In the genomic region with DNA sequence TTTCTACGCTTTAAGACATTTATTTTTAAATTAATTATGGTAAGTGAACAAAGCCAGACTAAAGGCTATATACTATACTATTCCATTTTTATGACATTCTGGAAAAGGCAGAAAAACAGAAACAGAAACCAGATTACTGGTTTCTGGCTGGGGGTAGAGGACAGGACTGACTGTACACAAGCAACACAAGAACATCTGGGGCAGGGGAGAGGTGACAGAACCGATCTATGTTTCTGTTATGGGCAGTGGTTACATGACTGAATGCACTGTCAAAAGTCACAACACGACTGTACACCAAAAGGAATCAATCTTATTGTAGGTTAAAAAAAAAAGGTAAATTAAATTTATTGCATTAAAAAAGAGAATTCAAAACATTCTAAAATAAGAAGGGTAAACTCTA, we compare ENCODE assay signal across 12 cellular contexts.
DNase-seq lines count a peak whose midpoint lies in the region; ATAC-seq and TF ChIP-seq lines count a peak whose summit lies in the region.
"Had no signal": no experiment of that assay in that cellular context is flagged by ENCODE, and none has a peak within 500 bp of the region (broad histone marks: within the 10 kb centered on the region; RNA-seq: fewer than 3 reads in every experiment).

No MANE protein-coding gene starts in this region.

- H3F3A ChIP-seq in neural progenitor cell (ENCODE audit: low read depth) = no peaks in the 10 kb centered on the region

- ATAC-seq in DND-41 (ENCODE audit: insufficient read depth, low read depth) = peak; percentile 72
- peak; percentile 93 for ATAC-seq in GM19023 (IDR thresholded peaks at IDR 0.05; ENCODE audit: unreplicated experiment)
- ATAC-seq in HG02884 (IDR thresholded peaks at IDR 0.05; ENCODE audit: unreplicated experiment) = peak; percentile 93

- H3K9ac ChIP-seq in DND-41 (ENCODE audit: low read depth, low read length) = no peak overlapping the region
- no peak overlapping the region for H3K9ac ChIP-seq in neural progenitor cell

- H3K4me3 ChIP-seq in DND-41 (ENCODE audit: low read depth in 1 of 2, low read length in 2 of 2) = no peak overlapping the region
- H3K4me3 ChIP-seq in neural progenitor cell = no peak overlapping the region
- H3K4me3 ChIP-seq: SJSA1 had no signal

- H3K4me2 ChIP-seq in DND-41 (ENCODE audit: insufficient read depth, low read length) = no peak overlapping the region
- no peak overlapping the region for H3K4me2 ChIP-seq in neural progenitor cell

- peak overlapping the region; percentile 67 for H3K27ac Mint-ChIP-seq in T-helper 2 cell treated with Interferon-gamma antibody and Interleukin-4, amounts not matched to agents 5 μg/mL and 100 μg/mL, for 36 hours
- H3K27ac Mint-ChIP-seq in osteocyte (ENCODE audit: unreplicated experiment) = no peak overlapping the region
- H3K27ac Mint-ChIP-seq in neural progenitor cell = no peak overlapping the region
- H3K27ac Mint-ChIP-seq: nephron progenitor cell had no signal

- no peaks in the 10 kb centered on the region for H3K9me3 Mint-ChIP-seq in T-helper 2 cell treated with Interferon-gamma antibody and Interleukin-4, amounts not matched to agents 5 μg/mL and 100 μg/mL, for 36 hours
- H3K9me3 Mint-ChIP-seq in osteocyte (ENCODE audit: unreplicated experiment) (no peaks in the 10 kb centered on the region), neural progenitor cell (no peaks in the 10 kb centered on the region)
- H3K9me3 Mint-ChIP-seq: nephron progenitor cell had no signal

- no peaks in the 10 kb centered on the region for H4K20me1 ChIP-seq in DND-41 (ENCODE audit: insufficient read depth, low read length)
- H4K20me1 ChIP-seq in neural progenitor cell (ENCODE audit: low read depth) = no peaks in the 10 kb centered on the region

- H3K36me3 ChIP-seq in DND-41 (ENCODE audit: insufficient read depth, low read length) (peaks cover 84% of the 10 kb centered on the region), neural progenitor cell (no peaks in the 10 kb centered on the region)

- H3K4me1 ChIP-seq in DND-41 (ENCODE audit: insufficient read depth, low read length) (no peaks in the 10 kb centered on the region), neural progenitor cell (peaks cover 6% of the 10 kb centered on the region)
- H3K4me1 ChIP-seq: SJSA1 had no signal

- H3K27ac ChIP-seq in DND-41 (ENCODE audit: low read length) = peak overlapping the region; percentile 52; the same call in 1 of the 2 replicates
- no peak overlapping the region for H3K27ac ChIP-seq in neural progenitor cell
- H3K27ac ChIP-seq: C4-2B, SJSA1 had no signal

- H2AFZ ChIP-seq in DND-41 (ENCODE audit: low read depth, low read length) (no peak overlapping the region), neural progenitor cell (replicated peaks) (no peak overlapping the region)

- peaks cover 20% of the 10 kb centered on the region for H3K79me2 ChIP-seq in DND-41 (ENCODE audit: insufficient read depth, low read length)
- no peaks in the 10 kb centered on the region for H3K79me2 ChIP-seq in neural progenitor cell (ENCODE audit: low read depth)

- TF ChIP-seq CTCF in DND-41 (IDR thresholded peaks at IDR 0.05; ENCODE audit: borderline replicate concordance, extremely low read depth, low read length, poor library complexity, severe bottlenecking) (no peak), osteocyte (IDR thresholded peaks at IDR 0.05) (no peak), neural progenitor cell (IDR thresholded peaks at IDR 0.05) (no peak)

- no peaks in the 10 kb centered on the region for H3K27me3 ChIP-seq in DND-41 (ENCODE audit: insufficient read depth, low read length, poor library complexity)
- no peaks in the 10 kb centered on the region for H3K27me3 ChIP-seq in neural progenitor cell
- H3K27me3 ChIP-seq: SJSA1 had no signal

- H3K9me3 ChIP-seq in DND-41 (ENCODE audit: insufficient read depth, low read length, severe bottlenecking) (no peaks in the 10 kb centered on the region), neural progenitor cell (ENCODE audit: low read depth) (no peaks in the 10 kb centered on the region)
- H3K9me3 ChIP-seq: SJSA1 had no signal

- no peak overlapping the region for H3K4me3 Mint-ChIP-seq in T-helper 2 cell treated with Interferon-gamma antibody and Interleukin-4, amounts not matched to agents 5 μg/mL and 100 μg/mL, for 36 hours
- H3K4me3 Mint-ChIP-seq in osteocyte (ENCODE audit: unreplicated experiment) (no peak overlapping the region), neural progenitor cell (no peak overlapping the region)
- H3K4me3 Mint-ChIP-seq: nephron progenitor cell had no signal

- peaks cover 27% of the 10 kb centered on the region for H3K4me1 Mint-ChIP-seq in T-helper 2 cell treated with Interferon-gamma antibody and Interleukin-4, amounts not matched to agents 5 μg/mL and 100 μg/mL, for 36 hours (ENCODE audit: low read depth)
- H3K4me1 Mint-ChIP-seq in osteocyte (ENCODE audit: unreplicated experiment) (peaks cover 17% of the 10 kb centered on the region), neural progenitor cell (peaks cover 10% of the 10 kb centered on the region)

- DNase-seq in DND-41 (no peak), HUDEP-2 (lab: John Stamatoyannopoulos, UW; ENCODE audit: unreplicated experiment in 76 of 76) (no peak), HPDE6-E6E7 (ENCODE audit: extremely low spot score) (no peak), osteocyte (ENCODE audit: extremely low spot score, unreplicated experiment) (no peak), neural progenitor cell (ENCODE audit: low spot score) (no peak)
- no peak for DNase-seq in T-helper 2 cell treated with Interferon-gamma antibody and Interleukin-4, amounts not matched to agents 5 μg/mL and 100 μg/mL, for 36 hours (ENCODE audit: low spot score)
- DNase-seq: nephron progenitor cell; stimulated activated CD4-positive, alpha-beta T cell treated with anti-CD3 and anti-CD28 coated beads, Interleukin-2, amount 100 ng/mL, for 24 hours had no signal

- H3K36me3 Mint-ChIP-seq in T-helper 2 cell treated with Interferon-gamma antibody and Interleukin-4, amounts not matched to agents 5 μg/mL and 100 μg/mL, for 36 hours (ENCODE audit: low read depth) = peaks cover 44% of the 10 kb centered on the region
- peaks cover 27% of the 10 kb centered on the region for H3K36me3 Mint-ChIP-seq in osteocyte (ENCODE audit: unreplicated experiment)
- H3K36me3 Mint-ChIP-seq in neural progenitor cell = peaks cover 10% of the 10 kb centered on the region

- no peaks in the 10 kb centered on the region for H3K27me3 Mint-ChIP-seq in T-helper 2 cell treated with Interferon-gamma antibody and Interleukin-4, amounts not matched to agents 5 μg/mL and 100 μg/mL, for 36 hours (ENCODE audit: low read depth)
- H3K27me3 Mint-ChIP-seq in osteocyte (ENCODE audit: unreplicated experiment) (no peaks in the 10 kb centered on the region), neural progenitor cell (ENCODE audit: insufficient read depth, low read depth) (no peaks in the 10 kb centered on the region)
